ENCODE assay signal across 19 cellular contexts in genomic region chr12:27593266-27593665, GRCh38.
DNase-seq lines count a peak whose midpoint lies in the region; ATAC-seq and TF ChIP-seq lines count a peak whose summit lies in the region.
"Had no signal": no experiment of that assay in that cellular context is flagged by ENCODE, and none has a peak within 500 bp of the region (broad histone marks: within the 10 kb centered on the region; RNA-seq: fewer than 3 reads in every experiment).

No MANE protein-coding gene starts in this region.

- DNase-seq in right atrium auricular region (ENCODE audit: low spot score) (no peak), Right ventricle myocardium inferior (ENCODE audit: missing footprints) (no peak), aorta (no peak), T-helper 1 cell (no peak), NCI-H2227 treated with DMSO at 0.1 percent for 48 hours (lab: John Stamatoyannopoulos, UW) (no peak)
- DNase-seq: activated CD4-positive, alpha-beta T cell treated with anti-CD3 and anti-CD28 coated beads, Interleukin-2, amount 50 U/mL, for 4 hours; activated naive CD8-positive, alpha-beta T cell treated with anti-CD3 and anti-CD28 coated beads for 36 hours; activated T-cell treated with anti-CD3 and anti-CD28 coated beads, Interleukin-2, amount 50 U/mL, for 4 hours; glutamatergic neuron; midbrain; MV-4-11; NCI-H2081 treated with DMSO at 0.1 percent for 48 hours; NCI-H526 treated with DMSO at 0.1 percent for 48 hours; spleen had no signal

- WGBS in aorta, 2 donors, result 78 to 83% methylated on average over 4 of the region's 4 CpGs

- H3K27me3 ChIP-seq in right atrium auricular region, result no peaks in the 10 kb centered on the region
- H3K27me3 ChIP-seq in parathyroid adenoma (ENCODE audit: control insufficient read depth, insufficient read depth, low read length), result no peaks in the 10 kb centered on the region
- H3K27me3 ChIP-seq in aorta (ENCODE audit: control insufficient read depth in 1 of 2, insufficient read depth in 2 of 2, low read length in 1 of 2), result no peaks in the 10 kb centered on the region
- H3K27me3 ChIP-seq: spleen had no signal

- H3K4me3 ChIP-seq in right atrium auricular region, result no peak overlapping the region
- no peak overlapping the region for H3K4me3 ChIP-seq in parathyroid adenoma (ENCODE audit: low read depth, low read length)
- H3K4me3 ChIP-seq in aorta (ENCODE audit: low read length in 2 of 2), result no peak overlapping the region
- H3K4me3 ChIP-seq: A549, PC-9, spleen had no signal

- no peak overlapping the region for H2AFZ ChIP-seq in parathyroid adenoma
- H2AFZ ChIP-seq: PC-9 had no signal

- TF ChIP-seq CTCF in right atrium auricular region (IDR thresholded peaks at IDR 0.05) (no peak), parathyroid adenoma (IDR thresholded peaks at IDR 0.05) (no peak)

- H3K4me1 ChIP-seq in right atrium auricular region (peaks cover 0 to 33% of the 10 kb centered on the region in 2 donors), parathyroid adenoma (peaks cover 5% of the 10 kb centered on the region), aorta (ENCODE audit: control insufficient read depth in 1 of 2, insufficient read depth in 2 of 2, low read length in 2 of 2) (peaks cover 0 to 2% of the 10 kb centered on the region in 2 donors)

- peaks cover 8% of the 10 kb centered on the region for H3K79me2 ChIP-seq in parathyroid adenoma

- no peak overlapping the region for H3K9ac ChIP-seq in parathyroid adenoma

- intact Hi-C loops in Right ventricle myocardium inferior (cut with DNase I), result loop anchor here (5.0 kb wide), 3 partner anchors 34 to 71 kb away; partner anchors contain the start of gene PPFIBP1
- intact Hi-C loops in aorta (cut with DNase I), result loop anchor here in 1 of 2 donors (10.0 kb wide), 1 partner anchor 68 kb away; the partner anchor contains the start of gene PPFIBP1

- no peaks in the 10 kb centered on the region for H3K9me3 ChIP-seq in right atrium auricular region
- no peaks in the 10 kb centered on the region for H3K9me3 ChIP-seq in parathyroid adenoma (ENCODE audit: control insufficient read depth, low read length)
- H3K9me3 ChIP-seq in aorta (ENCODE audit: control insufficient read depth, low read length), result no peaks in the 10 kb centered on the region
- H3K9me3 ChIP-seq: A549 had no signal

- H3K36me3 ChIP-seq in right atrium auricular region, result no peaks in the 10 kb centered on the region
- no peaks in the 10 kb centered on the region for H3K36me3 ChIP-seq in parathyroid adenoma (ENCODE audit: control insufficient read depth, insufficient read depth, low read length)
- no peaks in the 10 kb centered on the region for H3K36me3 ChIP-seq in aorta (ENCODE audit: control insufficient read depth in 1 of 2, insufficient read depth in 2 of 2, low read length in 1 of 2)
- H3K36me3 ChIP-seq: spleen had no signal

- no peak overlapping the region for H3K4me2 ChIP-seq in parathyroid adenoma (ENCODE audit: low read length)
- H3K4me2 ChIP-seq: PC-9 had no signal

- H3K27ac ChIP-seq in right atrium auricular region (peak overlapping the region; percentile 8 to 53), parathyroid adenoma (peak overlapping the region; percentile 20), aorta (ENCODE audit: low read depth in 1 of 2, low read length in 2 of 2) (peak overlapping the region; percentile 28 to 60)
- H3K27ac ChIP-seq: PC-9 had no signal

- ATAC-seq in Right ventricle myocardium inferior, result no peak
- ATAC-seq in esophagus mucosa, result peak; percentile 88
- ATAC-seq in aorta (ENCODE audit: low FRiP score), result no peak
- ATAC-seq in GM21528 (IDR thresholded peaks at IDR 0.05; ENCODE audit: low FRiP score, unreplicated experiment), result no peak
- ATAC-seq: activated T-cell treated with anti-CD3 and anti-CD28 coated beads, Interleukin-2, amount 50 U/mL, for 4 hours had no signal
